Comparison of ENCODE assay signal across 8 cellular contexts in the genomic region with DNA sequence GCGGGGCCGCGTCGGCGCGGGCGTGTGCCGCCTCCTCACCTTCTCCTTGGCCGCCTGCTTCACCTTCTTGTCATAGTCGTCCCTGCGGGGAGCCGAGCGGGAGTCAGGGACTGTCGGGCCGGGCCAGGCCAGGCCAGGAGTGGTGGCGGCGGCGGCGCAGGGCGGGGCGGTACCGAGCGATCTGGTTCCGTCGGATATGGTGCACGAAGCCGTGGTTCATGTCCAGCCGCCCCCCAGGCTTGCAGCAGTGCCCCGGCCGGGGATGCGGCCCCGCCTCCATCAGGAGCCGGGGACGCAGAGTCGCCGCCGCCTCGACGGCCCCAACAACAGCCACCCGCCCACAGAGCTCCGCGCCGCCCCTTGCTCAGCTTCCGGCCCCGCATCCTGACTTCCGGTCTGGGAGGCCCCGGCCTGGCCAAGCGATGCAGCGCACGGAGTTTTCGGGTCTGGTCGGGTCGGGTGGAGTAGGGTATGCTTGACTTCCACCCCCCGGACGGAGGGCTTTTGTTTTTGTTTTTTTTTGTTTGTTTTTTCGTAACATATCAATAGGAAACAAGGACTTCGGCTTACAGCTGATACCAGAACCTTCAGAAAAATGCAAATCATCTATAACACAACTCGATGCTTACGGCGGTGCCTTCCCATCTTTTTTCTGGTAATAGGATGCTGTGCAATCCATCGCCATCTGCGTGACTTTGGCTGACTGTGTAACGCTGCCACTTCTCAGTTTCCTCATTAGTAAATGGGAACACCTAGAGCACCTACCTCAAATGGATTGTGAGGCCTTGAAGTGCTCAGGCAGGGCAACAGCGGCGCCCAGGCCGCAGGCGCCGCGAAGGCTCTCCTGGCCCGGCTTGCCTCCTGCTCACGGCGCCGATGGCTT. TPM values are rescaled to one million over a fixed set of nuclear protein-coding genes. Genes with fewer than 3 reads are reported as not detected.
A peak's percentile ranks its signal among the peaks of the same experiment; 100 is the strongest.
DNase-seq lines count a peak whose midpoint lies in the region; ATAC-seq, FAIRE-seq and TF ChIP-seq lines count a peak whose summit lies in the region.

A gene with protein sequence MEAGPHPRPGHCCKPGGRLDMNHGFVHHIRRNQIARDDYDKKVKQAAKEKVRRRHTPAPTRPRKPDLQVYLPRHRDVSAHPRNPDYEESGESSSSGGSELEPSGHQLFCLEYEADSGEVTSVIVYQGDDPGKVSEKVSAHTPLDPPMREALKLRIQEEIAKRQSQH (minus strand): TSS at position 362 of the 883 bp plus-strand sequence. CDS start 82 bp downstream, at position 280.

- peak within 1 kb of the TSS; percentile 61 for H3K9ac ChIP-seq in OCI-LY3 (ENCODE audit: low read length)
- H3K9ac ChIP-seq in endothelial cell of umbilical vein (replicated peaks; ENCODE audit: extremely low read depth, insufficient read depth, low read length), result peak within 1 kb of the TSS; percentile 76

- CTCF ChIA-PET in endothelial cell of umbilical vein (lab: Charles Lee), result interaction anchor here (0.9 to 1.3 kb wide), 7 partner anchors 9 to 220 kb away, joined by 3 to 5 read pairs (median 4); a partner anchor contains a TSS

- no peaks in the 10 kb centered on the region for H3K9me1 ChIP-seq in endothelial cell of umbilical vein (replicated peaks; ENCODE audit: control insufficient read depth, extremely low read depth, insufficient read depth, low read length)

- H3K9me3 ChIP-seq in OCI-LY3 (ENCODE audit: insufficient read depth, low read length) (no peaks in the 10 kb centered on the region), endothelial cell of umbilical vein (replicated peaks; ENCODE audit: control insufficient read depth, insufficient read depth, low read length) (no peaks in the 10 kb centered on the region)

- peak within 1 kb of the TSS; percentile 53 for H2AFZ ChIP-seq in OCI-LY3 (ENCODE audit: low read depth, low read length)
- peak within 1 kb of the TSS; percentile 92 for H2AFZ ChIP-seq in endothelial cell of umbilical vein (ENCODE audit: low read depth, low read length)

- peak; percentile 75 for ATAC-seq in GM21360 (IDR thresholded peaks at IDR 0.05; ENCODE audit: unreplicated experiment)

- FAIRE-seq in endothelial cell of umbilical vein (lab: Jason Lieb, UNC), result peak; percentile 79

- dilution Hi-C loops in endothelial cell of umbilical vein (cut with MboI; ENCODE audit: extremely low pct_ligation_motif_present, low sequenced_read_pairs), result no loop called here

- H3K36me3 ChIP-seq in OCI-LY3 (replicated peaks; ENCODE audit: low read depth, low read length), result peaks cover 14% of the 10 kb centered on the region
- H3K36me3 ChIP-seq in endothelial cell of umbilical vein (ENCODE audit: control insufficient read depth in 2 of 2, extremely low read depth in 1 of 2, insufficient read depth in 2 of 2, low read length in 2 of 2), result peaks cover 0 to 7% of the 10 kb centered on the region in 2 experiments

- H3K27ac ChIP-seq in OCI-LY3 (ENCODE audit: low read length) (peak within 1 kb of the TSS; percentile 36), endothelial cell of umbilical vein (ENCODE audit: insufficient read depth, low read depth, low read length) (peak within 1 kb of the TSS; percentile 61)

- no peaks in the 10 kb centered on the region for H3K27me3 ChIP-seq in OCI-LY3 (ENCODE audit: low read depth, low read length)
- no peaks in the 10 kb centered on the region for H3K27me3 ChIP-seq in endothelial cell of umbilical vein (ENCODE audit: control insufficient read depth in 2 of 2, insufficient read depth in 2 of 2, low read length in 2 of 2)

- H3K4me2 ChIP-seq in OCI-LY3 (ENCODE audit: low read length), result peak within 1 kb of the TSS; percentile 63
- H3K4me2 ChIP-seq in endothelial cell of umbilical vein (ENCODE audit: insufficient read depth, low read length), result peak within 1 kb of the TSS; percentile 87

- peaks cover 6% of the 10 kb centered on the region for H3K4me1 ChIP-seq in OCI-LY3 (ENCODE audit: low read length)
- H3K4me1 ChIP-seq in endothelial cell of umbilical vein (ENCODE audit: control insufficient read depth, extremely low read depth, insufficient read depth, low read length), result peaks cover 14% of the 10 kb centered on the region

- TSS peak; percentile 32 for BruUV-seq in endothelial cell of umbilical vein (replicated peaks; lab: Mats Ljungman, UMichigan)

- H3K4me3 ChIP-seq in OCI-LY3 (ENCODE audit: low read length) (peak within 1 kb of the TSS; percentile 77), endothelial cell of umbilical vein (replicated peaks in 1 of 3; ENCODE audit: insufficient read depth in 1 of 3, low read depth in 1 of 3, low read length in 3 of 3) (peak within 1 kb of the TSS; percentile 77 to 98 (median 91))

- no peak for TF ChIP-seq CTCF in OCI-LY3 (IDR thresholded peaks at IDR 0.05; ENCODE audit: low read depth, low read length)
- no peak for TF ChIP-seq CTCF in endothelial cell of umbilical vein (IDR thresholded peaks at IDR 0.05; ENCODE audit: extremely low read depth in 1 of 2, insufficient read depth in 1 of 2, low read depth in 1 of 2, low read length in 2 of 2)

- POLR2A ChIA-PET in endothelial cell of umbilical vein (lab: Charles Lee), result interaction anchor here (0.6 to 1.4 kb wide), 6 partner anchors 9 to 72 kb away, joined by 3 to 6 read pairs (median 4); a partner anchor contains a TSS

- H3K79me2 ChIP-seq in OCI-LY3 (ENCODE audit: low read length), result peaks cover 24% of the 10 kb centered on the region
- peaks cover 20% of the 10 kb centered on the region for H3K79me2 ChIP-seq in endothelial cell of umbilical vein (ENCODE audit: control insufficient read depth, insufficient read depth, low read length)

- intact Hi-C loops in endothelial cell of umbilical vein (cut with micrococcal nuclease), result loop anchor here (1.0 kb wide), 1 partner anchor 51 kb away; a partner anchor contains a TSS

- TF ChIP-seq POLR2A in endothelial cell of umbilical vein (IDR thresholded peaks at IDR 0.05; ENCODE audit: low read depth, low read length), result peak; percentile 93

- DNase-seq in D341Med (ENCODE audit: low spot score) (peak; percentile 92), HT1080 (ENCODE audit: low read depth) (peak; percentile 84), endothelial cell of umbilical vein (ENCODE audit: low read depth, low spot score) (peak; percentile 79), middle frontal gyrus (ENCODE audit: extremely low spot score, low spot score) (peak; percentile 67)
- DNase-seq in activated CD8-positive, alpha-beta memory T cell treated with anti-CD3 and anti-CD28 coated beads, Interleukin-2, amount 50 U/mL, for 48 hours, result peak; percentile 94
- peak; percentile 87 to 88 for DNase-seq in stimulated activated CD8-positive, alpha-beta memory T cell treated with anti-CD3 and anti-CD28 coated beads, Interleukin-2, amount 100 ng/mL, for 48 hours (ENCODE audit: low read depth in 2 of 2)

- H4K20me1 ChIP-seq in OCI-LY3 (ENCODE audit: insufficient read depth, low read length) (0 out of 2 replicates have a peak, but pooled peaks cover under 1% of the 10 kb centered on the region), endothelial cell of umbilical vein (replicated peaks; ENCODE audit: control insufficient read depth, extremely low read depth, insufficient read depth, low read length) (no peaks in the 10 kb centered on the region)

TF ChIP-seq in endothelial cell of umbilical vein, 7 proteins besides CTCF, POLR2A, EP300 and RAD21:
- TF ChIP-seq FOS (IDR thresholded peaks at IDR 0.05; ENCODE audit: borderline replicate concordance, insufficient read depth, low read length) (no peak), JUN (IDR thresholded peaks at IDR 0.05; ENCODE audit: borderline replicate concordance, insufficient read depth, insufficient read length, low read depth) (no peak), POLR2AphosphoS5 (IDR thresholded peaks at IDR 0.05; ENCODE audit: insufficient read depth, low read depth, low read length) (peak; percentile 94)
- TF ChIP-seq, protein P1, sequence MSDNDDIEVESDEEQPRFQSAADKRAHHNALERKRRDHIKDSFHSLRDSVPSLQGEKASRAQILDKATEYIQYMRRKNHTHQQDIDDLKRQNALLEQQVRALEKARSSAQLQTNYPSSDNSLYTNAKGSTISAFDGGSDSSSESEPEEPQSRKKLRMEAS (IDR thresholded peaks at IDR 0.05; ENCODE audit: insufficient read depth, insufficient read length), result no peak

RNA-seq across cellular contexts. Expression of the gene that starts here (rescaled TPM):
- total RNA-seq in HT1080 (2014; rRNA removed; shearing (Covaris generic)), result 26.5 and 31.4 TPM in 2 replicates
- 18.8 and 20.6 TPM in 2 replicates for polyA plus RNA-seq in HT1080 (2015; cell fraction: cytosol; rRNA removed)
- 26.0 and 51.3 TPM in 2 replicates for polyA plus RNA-seq in HT1080 (2015; cell fraction: nucleus; rRNA removed)
- total RNA-seq in endothelial cell of umbilical vein, result 23.0 and 27.4 TPM in 2 replicates
- polyA plus RNA-seq in endothelial cell of umbilical vein, result 17.4 and 20.9 TPM in 2 replicates
- polyA plus RNA-seq in endothelial cell of umbilical vein (2011; cell fraction: cytosol; rRNA removed), result 13.1 TPM in 2 replicates
- 20.0 and 25.4 TPM in 2 replicates for polyA plus RNA-seq in endothelial cell of umbilical vein (2011; cell fraction: nucleus; rRNA removed)
- polyA plus RNA-seq in endothelial cell of umbilical vein (2012), result 13.4 and 16.3 TPM in 2 replicates
- 31.9 and 46.7 TPM in 2 replicates for polyA minus RNA-seq in endothelial cell of umbilical vein
- 27.0 TPM for polyA minus RNA-seq in endothelial cell of umbilical vein (2011; cell fraction: cytosol; rRNA and poly(A)+ RNA removed)
- 15.5 and 20.8 TPM in 2 replicates for polyA minus RNA-seq in endothelial cell of umbilical vein (2011; cell fraction: nucleus; rRNA and poly(A)+ RNA removed)

Comparison
In these comparisons a context has a peak if more than half of its experiments do, and no peak if none do; other contexts are left out.
1. Peak in every context shown above with its lines: DNase-seq, ATAC-seq, H3K4me3 ChIP-seq and H3K27ac ChIP-seq.